In genomic region chr13:40946485-40946884, GRCh38 we compare ENCODE assay signal across 21 cellular contexts.
A peak's percentile ranks its signal among the peaks of the same experiment; 100 is the strongest.
DNase-seq lines count a peak whose midpoint lies in the region; ATAC-seq lines count a peak whose summit lies in the region.
"Had no signal": no experiment of that assay in that cellular context is flagged by ENCODE, and none has a peak within 500 bp of the region (broad histone marks: within the 10 kb centered on the region; RNA-seq: fewer than 3 reads in every experiment).

No MANE protein-coding gene starts in this region.

- H3K36me3 Mint-ChIP-seq in activated naive CD4-positive, alpha-beta T cell treated with anti-CD3 and anti-CD28 coated beads, Interleukin-2, amount 10 ng/mL, durations not matched to agents 7 days and 5 days = peaks cover 70% of the 10 kb centered on the region
- H3K36me3 Mint-ChIP-seq in T-cell = peaks cover 68% of the 10 kb centered on the region
- peaks cover 97% of the 10 kb centered on the region for H3K36me3 Mint-ChIP-seq in effector memory CD8-positive, alpha-beta T cell (ENCODE audit: insufficient read depth)
- peaks cover 76% of the 10 kb centered on the region for H3K36me3 Mint-ChIP-seq in stimulated activated memory B cell treated with anti-CD40 and anti-IgM and Interleukin-4, amounts not matched to agents 10 μg/mL and 1 μg/mL and 100 μg/mL, for 72 hours

- no peaks in the 10 kb centered on the region for H3K27me3 ChIP-seq in H7 (ENCODE audit: control insufficient read depth, insufficient read depth, low read length)
- H3K27me3 ChIP-seq: heart left ventricle, sigmoid colon had no signal

- no peaks in the 10 kb centered on the region for H3K9me3 Mint-ChIP-seq in activated naive CD4-positive, alpha-beta T cell treated with anti-CD3 and anti-CD28 coated beads, Interleukin-2, amount 10 ng/mL, durations not matched to agents 7 days and 5 days
- H3K9me3 Mint-ChIP-seq in T-cell = no peaks in the 10 kb centered on the region
- H3K9me3 Mint-ChIP-seq in effector memory CD8-positive, alpha-beta T cell = no peaks in the 10 kb centered on the region
- no peaks in the 10 kb centered on the region for H3K9me3 Mint-ChIP-seq in stimulated activated memory B cell treated with anti-CD40 and anti-IgM and Interleukin-4, amounts not matched to agents 10 μg/mL and 1 μg/mL and 100 μg/mL, for 72 hours
- H3K9me3 Mint-ChIP-seq: nephron progenitor cell had no signal

- H3K36me3 ChIP-seq in H7 (replicated peaks; ENCODE audit: control insufficient read depth, insufficient read depth, low read length) = no peaks in the 10 kb centered on the region

- DNase-seq in activated naive CD4-positive, alpha-beta T cell treated with anti-CD3 and anti-CD28 coated beads, Interleukin-2, amount 10 ng/mL, durations not matched to agents 7 days and 5 days = no peak
- no peak for DNase-seq in activated naive CD4-positive, alpha-beta T cell treated with anti-CD3 and anti-CD28 coated beads, Interleukin-2, amount 50 U/mL, for 16 hours
- DNase-seq in T-cell = no peak
- DNase-seq in effector memory CD8-positive, alpha-beta T cell = no peak
- DNase-seq in stimulated activated CD4-positive, alpha-beta T cell treated with anti-CD3 and anti-CD28 coated beads, Interleukin-15, amount 100 ng/mL, for 24 hours = no peak
- DNase-seq in HK-2 (ENCODE audit: unreplicated experiment) = no peak
- DNase-seq in H7 = no peak
- DNase-seq: activated CD4-positive, CD25-positive, alpha-beta regulatory T cell; activated gamma-delta T cell treated with Interleukin-2 at 50 U/mL for 16 hours; cerebellar nuclear complex; DMS153; heart left ventricle; Kasumi-1; left cardiac atrium; NCI-H1694; NCI-H2171; NCI-H69; nephron progenitor cell; sigmoid colon had no signal

- no peak overlapping the region for H3K4me3 Mint-ChIP-seq in activated naive CD4-positive, alpha-beta T cell treated with anti-CD3 and anti-CD28 coated beads, Interleukin-2, amount 10 ng/mL, durations not matched to agents 7 days and 5 days
- H3K4me3 Mint-ChIP-seq in T-cell = no peak overlapping the region
- H3K4me3 Mint-ChIP-seq in effector memory CD8-positive, alpha-beta T cell = no peak overlapping the region
- no peak overlapping the region for H3K4me3 Mint-ChIP-seq in stimulated activated memory B cell treated with anti-CD40 and anti-IgM and Interleukin-4, amounts not matched to agents 10 μg/mL and 1 μg/mL and 100 μg/mL, for 72 hours
- H3K4me3 Mint-ChIP-seq: nephron progenitor cell had no signal

- no peaks in the 10 kb centered on the region for H3K27me3 Mint-ChIP-seq in activated naive CD4-positive, alpha-beta T cell treated with anti-CD3 and anti-CD28 coated beads, Interleukin-2, amount 10 ng/mL, durations not matched to agents 7 days and 5 days
- no peaks in the 10 kb centered on the region for H3K27me3 Mint-ChIP-seq in T-cell
- H3K27me3 Mint-ChIP-seq in effector memory CD8-positive, alpha-beta T cell = no peaks in the 10 kb centered on the region
- H3K27me3 Mint-ChIP-seq in stimulated activated memory B cell treated with anti-CD40 and anti-IgM and Interleukin-4, amounts not matched to agents 10 μg/mL and 1 μg/mL and 100 μg/mL, for 72 hours = no peaks in the 10 kb centered on the region

- peak in 1 of 4 experiments; percentile 13 for ATAC-seq in T-cell (replicated peaks in 1 of 4)
- no peak for ATAC-seq in effector memory CD8-positive, alpha-beta T cell (replicated peaks)
- ATAC-seq in stimulated activated memory B cell treated with anti-CD40 and anti-IgM and Interleukin-4, amounts not matched to agents 10 μg/mL and 1 μg/mL and 100 μg/mL, for 72 hours = no peak
- ATAC-seq: heart left ventricle, left cardiac atrium had no signal

- H3K4me3 ChIP-seq in H7 (ENCODE audit: insufficient read depth, low read depth, low read length) = no peak overlapping the region
- H3K4me3 ChIP-seq: heart left ventricle, sigmoid colon, thoracic aorta had no signal

- H3K27ac Mint-ChIP-seq in activated naive CD4-positive, alpha-beta T cell treated with anti-CD3 and anti-CD28 coated beads, Interleukin-2, amount 10 ng/mL, durations not matched to agents 7 days and 5 days = peak overlapping the region; percentile 50
- peak overlapping the region; percentile 70 to 77 for H3K27ac Mint-ChIP-seq in T-cell
- peak overlapping the region; percentile 29 to 60 for H3K27ac Mint-ChIP-seq in effector memory CD8-positive, alpha-beta T cell
- H3K27ac Mint-ChIP-seq in stimulated activated memory B cell treated with anti-CD40 and anti-IgM and Interleukin-4, amounts not matched to agents 10 μg/mL and 1 μg/mL and 100 μg/mL, for 72 hours = peak overlapping the region; percentile 0
- H3K27ac Mint-ChIP-seq: nephron progenitor cell had no signal

- POLR2A ChIA-PET in T-cell (lab: Charles Lee) = interaction anchor here (0.6 kb wide), 2 partner anchors 10 to 40 kb away, joined by 8 read pairs; no protein-coding TSS in a partner anchor

- H3K4me1 Mint-ChIP-seq in activated naive CD4-positive, alpha-beta T cell treated with anti-CD3 and anti-CD28 coated beads, Interleukin-2, amount 10 ng/mL, durations not matched to agents 7 days and 5 days = peaks cover 13% of the 10 kb centered on the region
- H3K4me1 Mint-ChIP-seq in T-cell = peaks cover 49 to 55% (median 50%) of the 10 kb centered on the region in 3 donors
- H3K4me1 Mint-ChIP-seq in effector memory CD8-positive, alpha-beta T cell (ENCODE audit: low read depth in 2 of 2) = peaks cover 12 to 34% of the 10 kb centered on the region in 2 donors
- H3K4me1 Mint-ChIP-seq in stimulated activated memory B cell treated with anti-CD40 and anti-IgM and Interleukin-4, amounts not matched to agents 10 μg/mL and 1 μg/mL and 100 μg/mL, for 72 hours = peaks cover 7% of the 10 kb centered on the region
- H3K4me1 Mint-ChIP-seq: nephron progenitor cell had no signal

- CTCF ChIA-PET in activated naive CD4-positive, alpha-beta T cell treated with anti-CD3 and anti-CD28 coated beads, Interleukin-2, amount 10 ng/mL, durations not matched to agents 7 days and 5 days (lab: Charles Lee) = no interaction called here
- CTCF ChIA-PET in T-cell (lab: Charles Lee) = interaction anchor here in 1 of 2 donors (1.3 kb wide), 1 partner anchor 12 kb away, joined by 3 read pairs; no protein-coding TSS in a partner anchor

Comparison
In these comparisons a context has a peak if more than half of its experiments do, and no peak if none do; other contexts are left out.
1. H3K27ac Mint-ChIP-seq: peak in every context shown above with its lines; median percentile 74 in T-cell; 50 in activated naive CD4-positive, alpha-beta T cell treated with anti-CD3 and anti-CD28 coated beads, Interleukin-2, amount 10 ng/mL, durations not matched to agents 7 days and 5 days; 44 in effector memory CD8-positive, alpha-beta T cell; 0 in stimulated activated memory B cell treated with anti-CD40 and anti-IgM and Interleukin-4, amounts not matched to agents 10 μg/mL and 1 μg/mL and 100 μg/mL, for 72 hours.